1 cellular context compared by ENCODE assay signal in genomic region chr2:97653874-97654273, GRCh38.
TF ChIP-seq lines count a peak whose summit lies in the region.

No MANE protein-coding gene starts in this region.

TF ChIP-seq in IMR-90, 13 proteins besides CTCF, POLR2A, EP300 and RAD21 (continued from another document):
- no peak for TF ChIP-seq CHD1 (IDR thresholded peaks at IDR 0.05; ENCODE audit: low read depth, low read length)
- no peak for TF ChIP-seq NFE2L2 (IDR thresholded peaks at IDR 0.05; ENCODE audit: low read depth, low read length)
- no peak for TF ChIP-seq MAZ (IDR thresholded peaks at IDR 0.05; ENCODE audit: borderline replicate concordance, low read depth, low read length)
- no peak for TF ChIP-seq BHLHE40 (IDR thresholded peaks at IDR 0.05; ENCODE audit: low read depth, low read length)
- TF ChIP-seq FOS (IDR thresholded peaks at IDR 0.05; ENCODE audit: low read depth, low read length), result no peak
- no peak for TF ChIP-seq CEBPB (IDR thresholded peaks at IDR 0.05; ENCODE audit: low read depth, low read length)
- no peak for TF ChIP-seq MXI1 (IDR thresholded peaks at IDR 0.05; ENCODE audit: borderline replicate concordance, low read depth, low read length)
